In the genomic region with DNA sequence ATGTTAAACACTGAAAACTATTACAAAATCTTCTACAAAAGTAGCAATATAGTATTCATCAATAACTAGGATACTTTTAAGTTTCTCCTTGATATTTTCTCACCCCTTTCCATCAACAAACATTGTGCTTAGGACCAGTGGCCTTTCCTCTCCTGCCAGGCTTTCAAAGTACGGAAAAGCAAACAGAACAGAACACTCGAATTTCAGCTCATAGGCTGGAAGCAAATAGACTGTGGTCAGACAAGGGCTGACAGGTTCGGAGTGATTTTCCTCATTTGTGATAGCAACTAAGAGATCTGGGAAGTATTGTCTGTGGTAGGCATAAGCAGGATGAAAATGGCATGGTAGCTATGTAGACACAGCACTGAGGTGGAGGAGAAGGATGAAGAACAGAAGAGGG, we compare ENCODE assay signal across 14 cellular contexts.
DNase-seq lines count a peak whose midpoint lies in the region; ATAC-seq, FAIRE-seq and TF ChIP-seq lines count a peak whose summit lies in the region.
"Had no signal": no experiment of that assay in that cellular context is flagged by ENCODE, and none has a peak within 500 bp of the region (broad histone marks: within the 10 kb centered on the region; RNA-seq: fewer than 3 reads in every experiment).

No MANE protein-coding gene starts in this region.

- H3K27me3 ChIP-seq in endothelial cell of umbilical vein (ENCODE audit: control insufficient read depth in 2 of 2, insufficient read depth in 2 of 2, low read length in 2 of 2): no peaks in the 10 kb centered on the region
- H3K27me3 ChIP-seq in thyroid gland: no peaks in the 10 kb centered on the region
- H3K27me3 ChIP-seq: dorsolateral prefrontal cortex, hepatocyte had no signal

- H3K36me3 ChIP-seq in endothelial cell of umbilical vein (ENCODE audit: control insufficient read depth in 2 of 2, extremely low read depth in 1 of 2, insufficient read depth in 2 of 2, low read length in 2 of 2): no peaks in the 10 kb centered on the region
- H3K36me3 ChIP-seq in thyroid gland: no peaks in the 10 kb centered on the region

- no peak overlapping the region for H3K27ac ChIP-seq in endothelial cell of umbilical vein (ENCODE audit: insufficient read depth, low read depth, low read length)
- peak overlapping the region in 2 of 3 donors; percentile 9 to 32 for H3K27ac ChIP-seq in thyroid gland
- H3K27ac ChIP-seq: dorsolateral prefrontal cortex, hepatocyte had no signal

- no peak overlapping the region for H3K9ac ChIP-seq in endothelial cell of umbilical vein (replicated peaks; ENCODE audit: extremely low read depth, insufficient read depth, low read length)

- no peaks in the 10 kb centered on the region for H4K20me1 ChIP-seq in endothelial cell of umbilical vein (replicated peaks; ENCODE audit: control insufficient read depth, extremely low read depth, insufficient read depth, low read length)

- FAIRE-seq in endothelial cell of umbilical vein (lab: Jason Lieb, UNC): no peak

- TF ChIP-seq POLR2A in endothelial cell of umbilical vein (IDR thresholded peaks at IDR 0.05; ENCODE audit: low read depth, low read length) (no peak), thyroid gland (IDR thresholded peaks at IDR 0.05) (peak in 1 of 2 donors; percentile 27)

- no peaks in the 10 kb centered on the region for H3K79me2 ChIP-seq in endothelial cell of umbilical vein (ENCODE audit: control insufficient read depth, insufficient read depth, low read length)
- H3K79me2 ChIP-seq: hepatocyte had no signal

- no peaks in the 10 kb centered on the region for H3K9me3 ChIP-seq in endothelial cell of umbilical vein (replicated peaks; ENCODE audit: control insufficient read depth, insufficient read depth, low read length)
- no peaks in the 10 kb centered on the region for H3K9me3 ChIP-seq in thyroid gland

- CTCF ChIA-PET in endothelial cell of umbilical vein (lab: Charles Lee): no interaction called here

- H3K4me1 ChIP-seq in endothelial cell of umbilical vein (ENCODE audit: control insufficient read depth, extremely low read depth, insufficient read depth, low read length): peaks cover 4% of the 10 kb centered on the region
- no peaks in the 10 kb centered on the region for H3K4me1 ChIP-seq in thyroid gland

- no peak for TF ChIP-seq CTCF in endothelial cell of umbilical vein (IDR thresholded peaks at IDR 0.05; ENCODE audit: extremely low read depth in 1 of 2, insufficient read depth in 1 of 2, low read depth in 1 of 2, low read length in 2 of 2)
- TF ChIP-seq CTCF in thyroid gland (IDR thresholded peaks at IDR 0.05): no peak

- WGBS in thyroid gland, 2 donors: 23 to 30% methylated on average over 3 of the region's 3 CpGs

- no peaks in the 10 kb centered on the region for H3K9me1 ChIP-seq in endothelial cell of umbilical vein (replicated peaks; ENCODE audit: control insufficient read depth, extremely low read depth, insufficient read depth, low read length)

- peak; percentile 28 for DNase-seq in NCI-H345 (lab: John Stamatoyannopoulos, UW)
- no peak for DNase-seq in NCI-H345 treated with DMSO at 0.1 percent for 48 hours (lab: John Stamatoyannopoulos, UW; ENCODE audit: unreplicated experiment)
- peak; percentile 74 for DNase-seq in NCI-H510A treated with DMSO at 0.1 percent for 48 hours (lab: John Stamatoyannopoulos, UW)
- no peak for DNase-seq in endothelial cell of umbilical vein (ENCODE audit: low read depth, low spot score)
- peak in 1 of 2 donors; percentile 13 for DNase-seq in thyroid gland
- DNase-seq in NCI-H524 treated with DMSO at 0.1 percent for 48 hours (lab: John Stamatoyannopoulos, UW): no peak
- DNase-seq in anterior cingulate cortex (lab: John Stamatoyannopoulos, UW): no peak
- DNase-seq: activated B cell treated with CpG ODN at 0.5 μM for 24 hours, dorsolateral prefrontal cortex, left colon, NCI-H446 had no signal

- dilution Hi-C loops in endothelial cell of umbilical vein (cut with MboI; ENCODE audit: extremely low pct_ligation_motif_present, low sequenced_read_pairs): no loop called here

- BruUV-seq in endothelial cell of umbilical vein (replicated peaks; lab: Mats Ljungman, UMichigan): no TSS peak

- no peak for ATAC-seq in GM21447 (IDR thresholded peaks at IDR 0.05; ENCODE audit: unreplicated experiment)
- ATAC-seq: left colon, Panc1 had no signal

- POLR2A ChIA-PET in endothelial cell of umbilical vein (lab: Charles Lee): no interaction called here

- intact Hi-C loops in endothelial cell of umbilical vein (cut with micrococcal nuclease) (no loop called here), thyroid gland (cut with DNase I) (no loop called here)

- H3K4me3 ChIP-seq in endothelial cell of umbilical vein (replicated peaks in 1 of 3; ENCODE audit: insufficient read depth in 1 of 3, low read depth in 1 of 3, low read length in 3 of 3) (no peak overlapping the region), thyroid gland (replicated peaks in 1 of 3) (no peak overlapping the region)
- H3K4me3 ChIP-seq: dorsolateral prefrontal cortex, hepatocyte had no signal

- H3K4me2 ChIP-seq in endothelial cell of umbilical vein (ENCODE audit: insufficient read depth, low read length): no peak overlapping the region
- H3K4me2 ChIP-seq: hepatocyte had no signal

- H2AFZ ChIP-seq in endothelial cell of umbilical vein (ENCODE audit: low read depth, low read length): peak overlapping the region; percentile 49

TF ChIP-seq in endothelial cell of umbilical vein, 7 proteins besides CTCF, POLR2A, EP300 and RAD21:
- TF ChIP-seq JUN (IDR thresholded peaks at IDR 0.05; ENCODE audit: borderline replicate concordance, insufficient read depth, insufficient read length, low read depth) (no peak), POLR2AphosphoS5 (IDR thresholded peaks at IDR 0.05; ENCODE audit: insufficient read depth, low read depth, low read length) (no peak), MYC (IDR thresholded peaks at IDR 0.05; ENCODE audit: low read depth, low read length) (no peak), GATA2 (IDR thresholded peaks at IDR 0.05; ENCODE audit: insufficient read depth, insufficient read length, low read depth, low read length) (no peak), MAX (IDR thresholded peaks at IDR 0.05; ENCODE audit: insufficient read depth, insufficient read length) (no peak), FOS (IDR thresholded peaks at IDR 0.05; ENCODE audit: borderline replicate concordance, insufficient read depth, low read length) (no peak)

Comparison
In these comparisons a context has a peak if more than half of its experiments do, and no peak if none do; other contexts are left out.
1. DNase-seq: peak in NCI-H345 (single experiment) and NCI-H510A treated with DMSO at 0.1 percent for 48 hours (single experiment); none in NCI-H345 treated with DMSO at 0.1 percent for 48 hours (single experiment), endothelial cell of umbilical vein (single experiment), NCI-H524 treated with DMSO at 0.1 percent for 48 hours (single experiment) and anterior cingulate cortex (0 of 58).